21 cellular contexts compared by ENCODE assay signal in genomic region chr4:26993541-26993940, GRCh38.
DNase-seq lines count a peak whose midpoint lies in the region; ATAC-seq and TF ChIP-seq lines count a peak whose summit lies in the region.
"Had no signal": no experiment of that assay in that cellular context is flagged by ENCODE, and none has a peak within 500 bp of the region (broad histone marks: within the 10 kb centered on the region; RNA-seq: fewer than 3 reads in every experiment).

No MANE protein-coding gene starts in this region.

- peaks cover 12% of the 10 kb centered on the region for H3K4me1 Mint-ChIP-seq in activated B cell treated with CpG ODN at 0.5 μM for 24 hours

- H3K36me3 Mint-ChIP-seq in activated B cell treated with CpG ODN at 0.5 μM for 24 hours (ENCODE audit: low read depth) = peaks cover 32% of the 10 kb centered on the region

- TF ChIP-seq EP300 in tibial nerve (IDR thresholded peaks at IDR 0.05) = no peak

- no peak for TF ChIP-seq CTCF in heart right ventricle (IDR thresholded peaks at IDR 0.05)
- no peak for TF ChIP-seq CTCF in right atrium auricular region (IDR thresholded peaks at IDR 0.05)
- TF ChIP-seq CTCF in activated B cell treated with CpG ODN at 0.5 μM for 24 hours (IDR thresholded peaks at IDR 0.05) = no peak
- no peak for TF ChIP-seq CTCF in lower lobe of right lung (IDR thresholded peaks at IDR 0.05)
- no peak for TF ChIP-seq CTCF in tibial nerve (IDR thresholded peaks at IDR 0.05)
- TF ChIP-seq CTCF in PC-9 (conservative IDR thresholded peaks at IDR 0.05) = no peak

- DNase-seq in heart right ventricle (no peak), right atrium auricular region (ENCODE audit: low spot score) (no peak), activated B cell treated with CpG ODN at 0.5 μM for 24 hours (no peak), lower lobe of right lung (no peak), tibial nerve (ENCODE audit: low spot score in 2 of 2) (no peak), posterior vena cava (ENCODE audit: low spot score) (no peak), PC-9 (no peak)
- no peak for DNase-seq in effector CD4-positive, alpha-beta T cell
- DNase-seq: BE2C; CD4-positive, alpha-beta memory T cell; DMS153; GOT3; NCI-H1105 treated with DMSO at 0.1 percent for 48 hours; NCI-H1694 treated with DMSO at 0.1 percent for 48 hours; NCI-H2107; NCI-H2227 treated with DMSO at 0.1 percent for 48 hours; NCI-H510A treated with DMSO at 0.1 percent for 48 hours; NCI-H774; PC-3 had no signal

- H3K27me3 ChIP-seq in heart right ventricle = no peaks in the 10 kb centered on the region
- H3K27me3 ChIP-seq in right atrium auricular region = no peaks in the 10 kb centered on the region
- H3K27me3 ChIP-seq in lower lobe of right lung (ENCODE audit: low read depth) = no peaks in the 10 kb centered on the region
- H3K27me3 ChIP-seq in tibial nerve = no peaks in the 10 kb centered on the region
- H3K27me3 ChIP-seq in PC-9 (ENCODE audit: insufficient read depth, low read depth) = no peaks in the 10 kb centered on the region
- H3K27me3 ChIP-seq: BE2C, SJSA1 had no signal

- CTCF ChIA-PET in activated B cell treated with CpG ODN at 0.5 μM for 24 hours (lab: Charles Lee) (interaction anchor here (1.8 to 2.4 kb wide), 2 partner anchors 8 to 132 kb away, joined by 4 to 7 read pairs; partner anchors contain the start of gene STIM2), PC-9 (lab: Charles Lee) (interaction anchor here (0.6 kb wide), 1 partner anchor 582 kb away, joined by 3 read pairs; no protein-coding TSS in a partner anchor)

- TF ChIP-seq POLR2A in tibial nerve (IDR thresholded peaks at IDR 0.05) = no peak

- WGBS in heart right ventricle, 2 donors = 53 to 57% methylated on average over 3 of the region's 3 CpGs
- 58 to 59% methylated on average over 3 of the region's 3 CpGs for WGBS in tibial nerve, 2 donors

- H3K36me3 ChIP-seq in heart right ventricle = no peaks in the 10 kb centered on the region
- H3K36me3 ChIP-seq in right atrium auricular region = no peaks in the 10 kb centered on the region
- no peaks in the 10 kb centered on the region for H3K36me3 ChIP-seq in lower lobe of right lung
- H3K36me3 ChIP-seq in tibial nerve = no peaks in the 10 kb centered on the region
- no peaks in the 10 kb centered on the region for H3K36me3 ChIP-seq in PC-9 (ENCODE audit: low read depth)
- H3K36me3 ChIP-seq: BE2C, SJSA1 had no signal

- H3K9me3 Mint-ChIP-seq in activated B cell treated with CpG ODN at 0.5 μM for 24 hours = peaks cover 11% of the 10 kb centered on the region

- intact Hi-C loops in heart right ventricle (cut with DNase I) (loop anchor here in 5 of 10 donors (5.0 to 10.0 kb wide), 3 partner anchors 126 to 131 kb away; partner anchors contain the start of gene STIM2 (in 4 of the 5)), activated B cell treated with CpG ODN at 0.5 μM for 24 hours (cut with micrococcal nuclease) (loop anchor here (1.0 to 10.0 kb wide), 6 partner anchors 41 to 1131 kb away; partner anchors contain the start of genes SEL1L3 and SMIM20), lower lobe of right lung (cut with DNase I) (no loop called here), posterior vena cava (cut with DNase I) (loop anchor here in 1 of 2 donors (10.0 kb wide), 1 partner anchor 129 kb away; the partner anchor contains the start of gene STIM2), PC-9 (cut with micrococcal nuclease; ENCODE audit: unreplicated experiment) (no loop called here)

- H2AFZ ChIP-seq in PC-9 = no peak overlapping the region

- H3F3A ChIP-seq in PC-9 (ENCODE audit: insufficient read depth, low read depth) = no peaks in the 10 kb centered on the region

- H3K4me3 Mint-ChIP-seq in activated B cell treated with CpG ODN at 0.5 μM for 24 hours = no peak overlapping the region
- H3K4me3 Mint-ChIP-seq: CD4-positive, alpha-beta memory T cell had no signal

- no peaks in the 10 kb centered on the region for H3K27me3 Mint-ChIP-seq in activated B cell treated with CpG ODN at 0.5 μM for 24 hours
- H3K27me3 Mint-ChIP-seq: CD4-positive, alpha-beta memory T cell had no signal

- H3K27ac ChIP-seq in heart right ventricle = peak overlapping the region in 6 of 10 donors; percentile 5 to 64 (median 35)
- peak overlapping the region in 1 of 2 donors; percentile 15 for H3K27ac ChIP-seq in right atrium auricular region
- peak overlapping the region; percentile 14 for H3K27ac ChIP-seq in lower lobe of right lung
- peak overlapping the region in 3 of 4 donors; percentile 35 to 44 (median 38) for H3K27ac ChIP-seq in tibial nerve
- no peak overlapping the region for H3K27ac ChIP-seq in PC-9
- H3K27ac ChIP-seq: SJSA1 had no signal

- H3K9me2 ChIP-seq in PC-9 (ENCODE audit: insufficient read depth) = no peaks in the 10 kb centered on the region

- H3K9me3 ChIP-seq in heart right ventricle = peaks cover 0 to 14% (median 0%) of the 10 kb centered on the region in 11 donors
- H3K9me3 ChIP-seq in right atrium auricular region = no peaks in the 10 kb centered on the region
- H3K9me3 ChIP-seq in lower lobe of right lung = no peaks in the 10 kb centered on the region
- no peaks in the 10 kb centered on the region for H3K9me3 ChIP-seq in tibial nerve
- H3K9me3 ChIP-seq in PC-9 (ENCODE audit: insufficient read depth, low read depth) = no peaks in the 10 kb centered on the region
- H3K9me3 ChIP-seq: BE2C, SJSA1 had no signal

- no peaks in the 10 kb centered on the region for H4K20me1 ChIP-seq in PC-9 (ENCODE audit: insufficient read depth)

- no peak overlapping the region for H3K4me2 ChIP-seq in PC-9

- no TSS peak for BruUV-seq in PC-9 (replicated peaks; lab: Mats Ljungman, UMichigan)

- H3K79me2 ChIP-seq in PC-9 (ENCODE audit: low read depth) = no peaks in the 10 kb centered on the region

- ATAC-seq in heart right ventricle (peak in 1 of 8 donors; percentile 51), activated B cell treated with CpG ODN at 0.5 μM for 24 hours (ENCODE audit: low read depth) (peak; percentile 22), lower lobe of right lung (no peak)
- ATAC-seq: PC-3 had no signal

- POLR2A ChIA-PET in activated B cell treated with CpG ODN at 0.5 μM for 24 hours (lab: Charles Lee) = interaction anchor here (0.8 to 4.0 kb wide), 7 partner anchors 14 to 247 kb away, joined by 3 to 57 read pairs (median 3); partner anchors contain the start of gene STIM2
- POLR2A ChIA-PET in PC-9 (lab: Charles Lee; ENCODE audit: unreplicated experiment) = no interaction called here

- H3K4me1 ChIP-seq in heart right ventricle (peaks cover 5 to 39% (median 30%) of the 10 kb centered on the region in 9 donors), right atrium auricular region (peaks cover 0 to 32% of the 10 kb centered on the region in 2 donors), lower lobe of right lung (peaks cover 30% of the 10 kb centered on the region), tibial nerve (peaks cover 0 to 29% (median 10%) of the 10 kb centered on the region in 4 donors), PC-9 (replicated peaks; ENCODE audit: insufficient read depth) (no peaks in the 10 kb centered on the region)
- H3K4me1 ChIP-seq: BE2C, SJSA1 had no signal

- H3K4me3 ChIP-seq in heart right ventricle (no peak overlapping the region), right atrium auricular region (no peak overlapping the region), lower lobe of right lung (no peak overlapping the region), tibial nerve (no peak overlapping the region), PC-9 (no peak overlapping the region)
- H3K4me3 ChIP-seq: K562, SJSA1 had no signal

- H3K27ac Mint-ChIP-seq in activated B cell treated with CpG ODN at 0.5 μM for 24 hours = no peak overlapping the region
- H3K27ac Mint-ChIP-seq: CD4-positive, alpha-beta memory T cell had no signal
